Comparison of ENCODE assay signal across 1 cellular context in the genomic region with DNA sequence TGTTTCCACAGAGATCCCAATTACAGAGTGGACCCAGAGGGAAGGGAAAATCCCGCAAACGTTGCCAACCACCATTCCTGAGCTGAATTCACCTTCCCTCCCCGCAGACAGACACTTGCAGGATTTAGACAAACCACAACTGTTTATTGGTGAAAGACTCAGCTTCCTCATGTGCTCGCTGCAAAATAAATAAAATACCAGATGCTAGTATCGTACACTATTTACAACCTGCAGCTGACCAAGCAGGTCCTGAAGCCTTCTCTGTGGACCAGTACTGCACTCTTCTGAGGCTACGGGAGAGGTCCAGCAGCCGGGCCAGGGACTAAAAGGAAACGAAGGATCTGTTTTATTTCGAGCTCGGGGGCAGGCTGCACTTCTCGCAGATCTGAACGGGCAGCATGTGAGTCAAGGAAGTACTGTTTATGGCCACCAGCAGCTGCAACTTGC.
TF ChIP-seq lines count a peak whose summit lies in the region.

No MANE protein-coding gene starts in this region.

TF ChIP-seq in GM23338, 12 proteins besides CTCF, POLR2A, EP300 and RAD21:
- TF ChIP-seq, protein P1, sequence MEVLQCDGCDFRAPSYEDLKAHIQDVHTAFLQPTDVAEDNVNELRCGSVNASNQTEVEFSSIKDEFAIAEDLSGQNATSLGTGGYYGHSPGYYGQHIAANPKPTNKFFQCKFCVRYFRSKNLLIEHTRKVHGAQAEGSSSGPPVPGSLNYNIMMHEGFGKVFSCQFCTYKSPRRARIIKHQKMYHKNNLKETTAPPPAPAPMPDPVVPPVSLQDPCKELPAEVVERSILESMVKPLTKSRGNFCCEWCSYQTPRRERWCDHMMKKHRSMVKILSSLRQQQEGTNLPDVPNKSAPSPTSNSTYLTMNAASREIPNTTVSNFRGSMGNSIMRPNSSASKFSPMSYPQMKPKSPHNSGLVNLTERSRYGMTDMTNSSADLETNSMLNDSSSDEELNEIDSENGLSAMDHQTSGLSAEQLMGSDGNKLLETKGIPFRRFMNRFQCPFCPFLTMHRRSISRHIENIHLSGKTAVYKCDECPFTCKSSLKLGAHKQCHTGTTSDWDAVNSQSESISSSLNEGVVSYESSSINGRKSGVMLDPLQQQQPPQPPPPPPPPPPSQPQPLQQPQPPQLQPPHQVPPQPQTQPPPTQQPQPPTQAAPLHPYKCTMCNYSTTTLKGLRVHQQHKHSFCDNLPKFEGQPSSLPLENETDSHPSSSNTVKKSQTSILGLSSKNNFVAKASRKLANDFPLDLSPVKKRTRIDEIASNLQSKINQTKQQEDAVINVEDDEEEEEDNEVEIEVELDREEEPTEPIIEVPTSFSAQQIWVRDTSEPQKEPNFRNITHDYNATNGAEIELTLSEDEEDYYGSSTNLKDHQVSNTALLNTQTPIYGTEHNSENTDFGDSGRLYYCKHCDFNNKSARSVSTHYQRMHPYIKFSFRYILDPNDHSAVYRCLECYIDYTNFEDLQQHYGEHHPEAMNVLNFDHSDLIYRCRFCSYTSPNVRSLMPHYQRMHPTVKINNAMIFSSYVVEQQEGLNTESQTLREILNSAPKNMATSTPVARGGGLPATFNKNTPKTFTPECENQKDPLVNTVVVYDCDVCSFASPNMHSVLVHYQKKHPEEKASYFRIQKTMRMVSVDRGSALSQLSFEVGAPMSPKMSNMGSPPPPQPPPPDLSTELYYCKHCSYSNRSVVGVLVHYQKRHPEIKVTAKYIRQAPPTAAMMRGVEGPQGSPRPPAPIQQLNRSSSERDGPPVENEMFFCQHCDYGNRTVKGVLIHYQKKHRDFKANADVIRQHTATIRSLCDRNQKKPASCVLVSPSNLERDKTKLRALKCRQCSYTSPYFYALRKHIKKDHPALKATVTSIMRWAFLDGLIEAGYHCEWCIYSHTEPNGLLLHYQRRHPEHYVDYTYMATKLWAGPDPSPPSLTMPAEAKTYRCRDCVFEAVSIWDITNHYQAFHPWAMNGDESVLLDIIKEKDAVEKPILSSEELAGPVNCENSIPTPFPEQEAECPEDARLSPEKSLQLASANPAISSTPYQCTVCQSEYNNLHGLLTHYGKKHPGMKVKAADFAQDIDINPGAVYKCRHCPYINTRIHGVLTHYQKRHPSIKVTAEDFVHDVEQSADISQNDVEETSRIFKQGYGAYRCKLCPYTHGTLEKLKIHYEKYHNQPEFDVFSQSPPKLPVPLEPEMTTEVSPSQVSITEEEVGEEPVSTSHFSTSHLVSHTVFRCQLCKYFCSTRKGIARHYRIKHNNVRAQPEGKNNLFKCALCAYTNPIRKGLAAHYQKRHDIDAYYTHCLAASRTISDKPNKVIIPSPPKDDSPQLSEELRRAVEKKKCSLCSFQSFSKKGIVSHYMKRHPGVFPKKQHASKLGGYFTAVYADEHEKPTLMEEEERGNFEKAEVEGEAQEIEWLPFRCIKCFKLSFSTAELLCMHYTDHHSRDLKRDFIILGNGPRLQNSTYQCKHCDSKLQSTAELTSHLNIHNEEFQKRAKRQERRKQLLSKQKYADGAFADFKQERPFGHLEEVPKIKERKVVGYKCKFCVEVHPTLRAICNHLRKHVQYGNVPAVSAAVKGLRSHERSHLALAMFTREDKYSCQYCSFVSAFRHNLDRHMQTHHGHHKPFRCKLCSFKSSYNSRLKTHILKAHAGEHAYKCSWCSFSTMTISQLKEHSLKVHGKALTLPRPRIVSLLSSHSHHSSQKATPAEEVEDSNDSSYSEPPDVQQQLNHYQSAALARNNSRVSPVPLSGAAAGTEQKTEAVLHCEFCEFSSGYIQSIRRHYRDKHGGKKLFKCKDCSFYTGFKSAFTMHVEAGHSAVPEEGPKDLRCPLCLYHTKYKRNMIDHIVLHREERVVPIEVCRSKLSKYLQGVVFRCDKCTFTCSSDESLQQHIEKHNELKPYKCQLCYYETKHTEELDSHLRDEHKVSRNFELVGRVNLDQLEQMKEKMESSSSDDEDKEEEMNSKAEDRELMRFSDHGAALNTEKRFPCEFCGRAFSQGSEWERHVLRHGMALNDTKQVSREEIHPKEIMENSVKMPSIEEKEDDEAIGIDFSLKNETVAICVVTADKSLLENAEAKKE (CRISPR knock-in tag; IDR thresholded peaks at IDR 0.05): no peak
- TF ChIP-seq POLR2AphosphoS5 (IDR thresholded peaks at IDR 0.05; ENCODE audit: low read depth) (no peak), EZH2 (IDR thresholded peaks at IDR 0.05; ENCODE audit: low read depth, unreplicated experiment) (peak; percentile 87), JUNB (IDR thresholded peaks at IDR 0.05; ENCODE audit: unreplicated experiment) (no peak), CREB1 (CRISPR knock-in tag; IDR thresholded peaks at IDR 0.05; ENCODE audit: low read depth) (no peak), STAT1 (IDR thresholded peaks at IDR 0.05; ENCODE audit: unreplicated experiment) (no peak), EZH2phosphoT487 (IDR thresholded peaks at IDR 0.05; ENCODE audit: unreplicated experiment) (peak; percentile 67), NANOG (IDR thresholded peaks at IDR 0.05; ENCODE audit: borderline replicate concordance) (no peak), ZNF114 (CRISPR knock-in tag; IDR thresholded peaks at IDR 0.05) (no peak), ZNF331 (CRISPR knock-in tag; IDR thresholded peaks at IDR 0.05; ENCODE audit: low read depth) (no peak)
- TF ChIP-seq, protein P2, sequence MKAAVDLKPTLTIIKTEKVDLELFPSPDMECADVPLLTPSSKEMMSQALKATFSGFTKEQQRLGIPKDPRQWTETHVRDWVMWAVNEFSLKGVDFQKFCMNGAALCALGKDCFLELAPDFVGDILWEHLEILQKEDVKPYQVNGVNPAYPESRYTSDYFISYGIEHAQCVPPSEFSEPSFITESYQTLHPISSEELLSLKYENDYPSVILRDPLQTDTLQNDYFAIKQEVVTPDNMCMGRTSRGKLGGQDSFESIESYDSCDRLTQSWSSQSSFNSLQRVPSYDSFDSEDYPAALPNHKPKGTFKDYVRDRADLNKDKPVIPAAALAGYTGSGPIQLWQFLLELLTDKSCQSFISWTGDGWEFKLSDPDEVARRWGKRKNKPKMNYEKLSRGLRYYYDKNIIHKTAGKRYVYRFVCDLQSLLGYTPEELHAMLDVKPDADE (IDR thresholded peaks at IDR 0.05): no peak
